11 cellular contexts compared by ENCODE assay signal in the genomic region with DNA sequence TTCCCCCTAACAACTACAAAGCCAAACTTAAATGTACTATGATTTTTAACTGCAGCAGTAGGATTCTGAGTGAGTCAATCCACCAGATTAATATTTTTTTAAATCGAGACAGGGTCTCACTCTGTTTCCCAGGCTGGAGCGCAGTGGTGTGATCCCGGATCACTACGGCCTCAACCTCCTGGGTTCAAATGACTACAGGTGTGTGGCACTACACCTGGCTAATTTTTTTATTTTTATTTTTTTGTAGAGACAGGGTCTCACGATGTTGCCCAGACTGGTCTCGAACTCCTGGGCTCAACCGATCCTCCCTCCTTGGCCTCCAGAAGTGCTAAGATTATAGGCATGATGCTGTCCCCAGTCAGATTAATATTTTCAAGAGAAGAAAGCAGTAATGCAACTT.
"Had no signal": no experiment of that assay in that cellular context is flagged by ENCODE, and none has a peak within 500 bp of the region (broad histone marks: within the 10 kb centered on the region; RNA-seq: fewer than 3 reads in every experiment).

No MANE protein-coding gene starts in this region.

- DNase-seq: activated CD4-positive, alpha-beta T cell treated with anti-CD3 and anti-CD28 coated beads, Interleukin-2, amount 10 ng/mL, durations not matched to agents 24 days and 14 days; dermis blood vessel endothelial cell; foreskin fibroblast; head of caudate nucleus; stimulated activated CD4-positive, alpha-beta T cell treated with anti-CD3 and anti-CD28 coated beads, Interleukin-4, amount 100 ng/mL, for 1 hour; stimulated activated CD8-positive, alpha-beta memory T cell treated with anti-CD3 and anti-CD28 coated beads, Interleukin-4, amount 100 ng/mL, for 48 hours; stimulated activated naive CD8-positive, alpha-beta T cell treated with anti-CD3 and anti-CD28 coated beads, Interleukin-15, amount 100 ng/mL, for 72 hours; uterus; WERI-Rb-1 had no signal

- H3K27me3 ChIP-seq: uterus had no signal

- H3K9me3 ChIP-seq: uterus had no signal

- H3K4me3 ChIP-seq: uterus had no signal

- ATAC-seq: activated naive CD4-positive, alpha-beta T cell treated with anti-CD3 and anti-CD28 coated beads, Interleukin-2, amount 50 U/mL, for 72 hours; esophagus mucosa; stimulated activated naive CD8-positive, alpha-beta T cell treated with anti-CD3 and anti-CD28 coated beads, Interleukin-15, amount 100 ng/mL, for 72 hours had no signal

- H3K27ac ChIP-seq: WERI-Rb-1 had no signal

- H3K36me3 ChIP-seq: uterus had no signal
